17 cellular contexts compared by ENCODE assay signal in genomic region chr1:173208868-173209267, GRCh38. TPM values are rescaled to one million over a fixed set of nuclear protein-coding genes. Genes with fewer than 3 reads are reported as not detected.
DNase-seq lines count a peak whose midpoint lies in the region; ATAC-seq and TF ChIP-seq lines count a peak whose summit lies in the region.
"Had no signal": no experiment of that assay in that cellular context is flagged by ENCODE, and none has a peak within 500 bp of the region (broad histone marks: within the 10 kb centered on the region; RNA-seq: fewer than 3 reads in every experiment).

No MANE protein-coding gene starts in this region.

- ATAC-seq in CD8-positive, alpha-beta T cell, result no peak
- ATAC-seq in HCT116, result no peak
- ATAC-seq in stimulated activated effector memory CD8-positive, alpha-beta T cell treated with anti-CD3 and anti-CD28 coated beads, Interleukin-12 subunit alpha, Interleukin-12 subunit beta, amount 100 ng/mL, for 72 hours, result peak; percentile 74
- ATAC-seq in activated naive CD8-positive, alpha-beta T cell treated with anti-CD3 and anti-CD28 coated beads, Interleukin-2, amount 50 U/mL, for 24 hours, result no peak

- peaks cover 34% of the 10 kb centered on the region for H3K4me1 ChIP-seq in CD8-positive, alpha-beta T cell (ENCODE audit: insufficient read depth, low read length)
- peaks cover 12 to 21% of the 10 kb centered on the region in 2 experiments; a peak in 3 of 4 replicates for H3K4me1 ChIP-seq in HCT116 (ENCODE audit: control insufficient read depth in 1 of 2, insufficient read depth in 2 of 2, low read length in 2 of 2)
- H3K4me1 ChIP-seq: BE2C had no signal

- TF ChIP-seq CTCF in CD8-positive, alpha-beta T cell (IDR thresholded peaks at IDR 0.05), result no peak
- no peak for TF ChIP-seq CTCF in HCT116 (IDR thresholded peaks at IDR 0.05 in 2 of 3, conservative IDR thresholded peaks at IDR 0.05 in 1 of 3; ENCODE audit: borderline replicate concordance in 1 of 3, insufficient read depth in 1 of 3, low read depth in 2 of 3, low read length in 2 of 3)

- intact Hi-C loops in CD8-positive, alpha-beta T cell (cut with DNase I, micrococcal nuclease), result no loop called here
- intact Hi-C loops in HCT116 (cut with micrococcal nuclease), result no loop called here
- intact Hi-C loops in activated T-helper 2 cell treated with anti-CD3 and anti-CD28 coated beads, Interferon-gamma antibody, Interleukin-2, Interleukin-4, amounts not matched to agents 10 μg/mL and 5 μg/mL and 100 μg/mL, durations not matched to agents 14 hours and 24 hours and 36 hours (cut with micrococcal nuclease), result loop anchor here (10.0 kb wide), 2 partner anchors 174 to 564 kb away; no protein-coding TSS in a partner anchor

- no peaks in the 10 kb centered on the region for H4K20me1 ChIP-seq in HCT116 (ENCODE audit: insufficient read depth)
- H4K20me1 ChIP-seq: BLaER1 had no signal

- H3K4me3 Mint-ChIP-seq in CD8-positive, alpha-beta T cell, result no peak overlapping the region
- no peak overlapping the region for H3K4me3 Mint-ChIP-seq in stimulated activated effector memory CD8-positive, alpha-beta T cell treated with anti-CD3 and anti-CD28 coated beads, Interleukin-12 subunit alpha, Interleukin-12 subunit beta, amount 100 ng/mL, for 72 hours
- H3K4me3 Mint-ChIP-seq in activated naive CD8-positive, alpha-beta T cell treated with anti-CD3 and anti-CD28 coated beads, Interleukin-2, amount 50 U/mL, for 24 hours, result no peak overlapping the region
- no peak overlapping the region for H3K4me3 Mint-ChIP-seq in activated T-helper 2 cell treated with anti-CD3 and anti-CD28 coated beads, Interferon-gamma antibody, Interleukin-2, Interleukin-4, amounts not matched to agents 10 μg/mL and 5 μg/mL and 100 μg/mL, durations not matched to agents 14 hours and 24 hours and 36 hours (ENCODE audit: low read depth)
- H3K4me3 Mint-ChIP-seq: CD14-positive monocyte; CD4-positive, alpha-beta memory T cell; CD4-positive, CD25-positive, alpha-beta regulatory T cell had no signal

- H3K27ac ChIP-seq in CD8-positive, alpha-beta T cell (ENCODE audit: low read depth, low read length), result no peak overlapping the region
- H3K27ac ChIP-seq in HCT116 (ENCODE audit: low read depth, low read length), result no peak overlapping the region
- H3K27ac ChIP-seq: BLaER1 had no signal

- peak overlapping the region; percentile 34 for H3K27ac Mint-ChIP-seq in CD8-positive, alpha-beta T cell
- H3K27ac Mint-ChIP-seq in stimulated activated effector memory CD8-positive, alpha-beta T cell treated with anti-CD3 and anti-CD28 coated beads, Interleukin-12 subunit alpha, Interleukin-12 subunit beta, amount 100 ng/mL, for 72 hours, result no peak overlapping the region
- H3K27ac Mint-ChIP-seq in activated naive CD8-positive, alpha-beta T cell treated with anti-CD3 and anti-CD28 coated beads, Interleukin-2, amount 50 U/mL, for 24 hours, result no peak overlapping the region
- no peak overlapping the region for H3K27ac Mint-ChIP-seq in activated T-helper 2 cell treated with anti-CD3 and anti-CD28 coated beads, Interferon-gamma antibody, Interleukin-2, Interleukin-4, amounts not matched to agents 10 μg/mL and 5 μg/mL and 100 μg/mL, durations not matched to agents 14 hours and 24 hours and 36 hours
- H3K27ac Mint-ChIP-seq: CD14-positive monocyte; CD4-positive, CD25-positive, alpha-beta regulatory T cell had no signal

- no peak for TF ChIP-seq POLR2A in HCT116 (IDR thresholded peaks at IDR 0.05; ENCODE audit: borderline replicate concordance, extremely low read depth, insufficient read depth, insufficient read length)

- H3K9me3 Mint-ChIP-seq in CD8-positive, alpha-beta T cell, result no peaks in the 10 kb centered on the region
- no peaks in the 10 kb centered on the region for H3K9me3 Mint-ChIP-seq in stimulated activated effector memory CD8-positive, alpha-beta T cell treated with anti-CD3 and anti-CD28 coated beads, Interleukin-12 subunit alpha, Interleukin-12 subunit beta, amount 100 ng/mL, for 72 hours
- no peaks in the 10 kb centered on the region for H3K9me3 Mint-ChIP-seq in activated naive CD8-positive, alpha-beta T cell treated with anti-CD3 and anti-CD28 coated beads, Interleukin-2, amount 50 U/mL, for 24 hours
- no peaks in the 10 kb centered on the region for H3K9me3 Mint-ChIP-seq in activated T-helper 2 cell treated with anti-CD3 and anti-CD28 coated beads, Interferon-gamma antibody, Interleukin-2, Interleukin-4, amounts not matched to agents 10 μg/mL and 5 μg/mL and 100 μg/mL, durations not matched to agents 14 hours and 24 hours and 36 hours
- H3K9me3 Mint-ChIP-seq: CD4-positive, alpha-beta memory T cell had no signal

- no peak overlapping the region for H3K4me3 ChIP-seq in CD8-positive, alpha-beta T cell (ENCODE audit: low read depth, low read length)
- H3K4me3 ChIP-seq in HCT116 (replicated peaks in 1 of 2; ENCODE audit: low read depth in 1 of 2, low read length in 2 of 2), result no peak overlapping the region
- H3K4me3 ChIP-seq: BLaER1 had no signal

- H3K36me3 Mint-ChIP-seq in CD8-positive, alpha-beta T cell, result no peaks in the 10 kb centered on the region
- no peaks in the 10 kb centered on the region for H3K36me3 Mint-ChIP-seq in stimulated activated effector memory CD8-positive, alpha-beta T cell treated with anti-CD3 and anti-CD28 coated beads, Interleukin-12 subunit alpha, Interleukin-12 subunit beta, amount 100 ng/mL, for 72 hours
- H3K36me3 Mint-ChIP-seq in activated naive CD8-positive, alpha-beta T cell treated with anti-CD3 and anti-CD28 coated beads, Interleukin-2, amount 50 U/mL, for 24 hours (ENCODE audit: low read depth), result no peaks in the 10 kb centered on the region
- H3K36me3 Mint-ChIP-seq in activated T-helper 2 cell treated with anti-CD3 and anti-CD28 coated beads, Interferon-gamma antibody, Interleukin-2, Interleukin-4, amounts not matched to agents 10 μg/mL and 5 μg/mL and 100 μg/mL, durations not matched to agents 14 hours and 24 hours and 36 hours (ENCODE audit: low read depth), result no peaks in the 10 kb centered on the region
- H3K36me3 Mint-ChIP-seq: CD14-positive monocyte; CD4-positive, alpha-beta memory T cell; CD4-positive, CD25-positive, alpha-beta regulatory T cell had no signal

- RAD21 ChIA-PET in HCT116 (lab: Charles Lee; ENCODE audit: low non-redundant PET in 1 of 2, low total read pairs in 2 of 2, uncharacterized antibody in 2 of 2, unreplicated experiment in 2 of 2), result no interaction called here

- no peak for DNase-seq in CD8-positive, alpha-beta T cell
- DNase-seq in HCT116 (ENCODE audit: low read depth, low spot score), result no peak
- no peak for DNase-seq in stimulated activated effector memory CD8-positive, alpha-beta T cell treated with anti-CD3 and anti-CD28 coated beads, Interleukin-12 subunit alpha, Interleukin-12 subunit beta, amount 100 ng/mL, for 72 hours (ENCODE audit: low spot score in 2 of 2)
- no peak for DNase-seq in activated naive CD8-positive, alpha-beta T cell treated with anti-CD3 and anti-CD28 coated beads, Interleukin-2, amount 50 U/mL, for 24 hours
- DNase-seq in activated T-helper 2 cell treated with anti-CD3 and anti-CD28 coated beads, Interferon-gamma antibody, Interleukin-2, Interleukin-4, amounts not matched to agents 10 μg/mL and 5 μg/mL and 100 μg/mL, durations not matched to agents 14 hours and 24 hours and 36 hours (ENCODE audit: low spot score), result no peak
- DNase-seq: 8988T; ACHN; BE2C; C1 segment of cervical spinal cord; Caco-2; Calu3; CD4-positive, alpha-beta memory T cell; CD4-positive, CD25-positive, alpha-beta regulatory T cell; DMS79 treated with DMSO at 0.1 percent for 48 hours; GF-D8 had no signal

- no peaks in the 10 kb centered on the region for H3K27me3 Mint-ChIP-seq in CD8-positive, alpha-beta T cell (ENCODE audit: low read depth)
- H3K27me3 Mint-ChIP-seq in activated naive CD8-positive, alpha-beta T cell treated with anti-CD3 and anti-CD28 coated beads, Interleukin-2, amount 50 U/mL, for 24 hours, result peaks cover 11% of the 10 kb centered on the region
- peaks cover 44% of the 10 kb centered on the region for H3K27me3 Mint-ChIP-seq in activated T-helper 2 cell treated with anti-CD3 and anti-CD28 coated beads, Interferon-gamma antibody, Interleukin-2, Interleukin-4, amounts not matched to agents 10 μg/mL and 5 μg/mL and 100 μg/mL, durations not matched to agents 14 hours and 24 hours and 36 hours (ENCODE audit: low read depth)
- H3K27me3 Mint-ChIP-seq: CD4-positive, alpha-beta memory T cell had no signal

- no peaks in the 10 kb centered on the region for H3K9me3 ChIP-seq in CD8-positive, alpha-beta T cell (ENCODE audit: low read length)
- H3K9me3 ChIP-seq in HCT116 (ENCODE audit: control insufficient read depth in 1 of 2, insufficient read depth in 1 of 2, low read depth in 1 of 2, low read length in 2 of 2), result no peaks in the 10 kb centered on the region
- H3K9me3 ChIP-seq: BE2C, BLaER1, Caco-2 had no signal

- CTCF ChIA-PET in CD8-positive, alpha-beta T cell (lab: Charles Lee), result interaction anchor here (1.3 kb wide), 2 partner anchors 464 kb away, joined by 3 to 4 read pairs; no protein-coding TSS in a partner anchor
- CTCF ChIA-PET in HCT116 (lab: Charles Lee), result interaction anchor here (1.8 kb wide), 1 partner anchor 383 kb away, joined by 6 read pairs; no protein-coding TSS in a partner anchor

- H3K9ac ChIP-seq in HCT116 (ENCODE audit: low read length), result no peak overlapping the region
- H3K9ac ChIP-seq: BLaER1 had no signal

- H3K79me2 ChIP-seq in HCT116 (ENCODE audit: insufficient read depth, low read length), result no peaks in the 10 kb centered on the region

- BruUV-seq in HCT116 (replicated peaks; lab: Mats Ljungman, UMichigan), result no TSS peak

- no peak overlapping the region for H3K4me2 ChIP-seq in HCT116 (ENCODE audit: low read length)
- H3K4me2 ChIP-seq: BLaER1 had no signal

- H3K9me2 ChIP-seq in HCT116 (ENCODE audit: insufficient read depth), result no peaks in the 10 kb centered on the region

- no peak for TF ChIP-seq RAD21 in HCT116 (IDR thresholded peaks at IDR 0.05; ENCODE audit: low read depth)

- peaks cover 40% of the 10 kb centered on the region for H3K4me1 Mint-ChIP-seq in CD8-positive, alpha-beta T cell (ENCODE audit: low read depth)
- peaks cover 47% of the 10 kb centered on the region for H3K4me1 Mint-ChIP-seq in stimulated activated effector memory CD8-positive, alpha-beta T cell treated with anti-CD3 and anti-CD28 coated beads, Interleukin-12 subunit alpha, Interleukin-12 subunit beta, amount 100 ng/mL, for 72 hours
- H3K4me1 Mint-ChIP-seq in activated naive CD8-positive, alpha-beta T cell treated with anti-CD3 and anti-CD28 coated beads, Interleukin-2, amount 50 U/mL, for 24 hours, result peaks cover 72% of the 10 kb centered on the region
- peaks cover 23% of the 10 kb centered on the region for H3K4me1 Mint-ChIP-seq in activated T-helper 2 cell treated with anti-CD3 and anti-CD28 coated beads, Interferon-gamma antibody, Interleukin-2, Interleukin-4, amounts not matched to agents 10 μg/mL and 5 μg/mL and 100 μg/mL, durations not matched to agents 14 hours and 24 hours and 36 hours (ENCODE audit: low read depth)

- H3K36me3 ChIP-seq in CD8-positive, alpha-beta T cell (ENCODE audit: insufficient read depth, low read length), result no peaks in the 10 kb centered on the region
- no peaks in the 10 kb centered on the region for H3K36me3 ChIP-seq in HCT116 (ENCODE audit: control insufficient read depth in 1 of 2, insufficient read depth in 2 of 2, low read length in 2 of 2)
- H3K36me3 ChIP-seq: BE2C, BLaER1 had no signal

- POLR2A ChIA-PET in CD8-positive, alpha-beta T cell (lab: Charles Lee), result no interaction called here
- POLR2A ChIA-PET in HCT116 (lab: Charles Lee), result no interaction called here

- peak overlapping the region; percentile 22 for H2AFZ ChIP-seq in HCT116 (ENCODE audit: low read depth, low read length, poor library complexity, severe bottlenecking)

- no peaks in the 10 kb centered on the region for H3K27me3 ChIP-seq in CD8-positive, alpha-beta T cell (ENCODE audit: insufficient read depth, low read length)
- H3K27me3 ChIP-seq in HCT116 (ENCODE audit: insufficient read depth, low read length), result no peaks in the 10 kb centered on the region
- H3K27me3 ChIP-seq: BE2C, BLaER1 had no signal

RNA-seq across cellular contexts. Expression of gene TNFSF4, which starts 1.7 kb away (rescaled TPM):
- total RNA-seq in CD8-positive, alpha-beta T cell, result under 1 TPM; 0.16 to 0.36 TPM
- total RNA-seq in HCT116 (2021; ENCODE audit: unreplicated experiment), result 0.89 TPM
- polyA plus RNA-seq in HCT116 (2012), result 0.48 and 0.57 TPM in 2 replicates
- total RNA-seq in activated T-helper 2 cell treated with anti-CD3 and anti-CD28 coated beads, Interferon-gamma antibody, Interleukin-2, Interleukin-4, amounts not matched to agents 10 μg/mL and 5 μg/mL and 100 μg/mL, durations not matched to agents 14 hours and 24 hours and 36 hours, result 1.1 and 1.3 TPM in 2 replicates
